17 cellular contexts compared by ENCODE assay signal in the genomic region with DNA sequence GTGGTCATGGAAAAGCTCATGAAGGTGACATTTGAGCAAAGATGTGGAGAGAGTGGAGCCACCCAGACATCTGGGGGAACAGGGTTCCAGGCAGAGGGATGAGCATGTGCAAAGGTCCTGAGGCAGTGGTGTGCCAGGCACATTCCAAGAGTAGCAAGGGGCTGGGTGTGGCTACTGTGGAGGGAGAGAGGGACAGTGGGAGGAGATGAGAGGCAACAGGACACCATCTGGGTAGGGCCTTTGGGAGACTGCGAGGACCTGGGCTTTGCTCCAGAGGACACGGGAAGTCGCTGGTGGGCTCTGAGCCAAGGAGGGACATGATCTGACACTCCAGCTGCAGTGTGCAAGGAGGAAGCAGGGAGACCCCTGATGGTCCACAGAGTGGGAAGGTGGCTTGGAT. TPM values are rescaled to one million over a fixed set of nuclear protein-coding genes. Genes with fewer than 3 reads are reported as not detected.
DNase-seq lines count a peak whose midpoint lies in the region; ATAC-seq and TF ChIP-seq lines count a peak whose summit lies in the region.
"Had no signal": no experiment of that assay in that cellular context is flagged by ENCODE, and none has a peak within 500 bp of the region (broad histone marks: within the 10 kb centered on the region; RNA-seq: fewer than 3 reads in every experiment).

No MANE protein-coding gene starts in this region.

- H3K4me1 Mint-ChIP-seq in activated CD4-positive, alpha-beta T cell treated with anti-CD3 and anti-CD28 coated beads, Interleukin-2, amount 10 ng/mL, durations not matched to agents 7 days and 5 days: peaks cover 32% of the 10 kb centered on the region
- H3K4me1 Mint-ChIP-seq: B cell, mesothelial cell of epicardium had no signal

- POLR2A ChIA-PET in HEK293 (lab: Yijun Ruan, JAX): interaction anchor here (0.6 kb wide), 1 partner anchor 38 kb away, joined by 3 read pairs; no protein-coding TSS in a partner anchor
- POLR2A ChIA-PET in activated CD4-positive, alpha-beta T cell treated with anti-CD3 and anti-CD28 coated beads, Interleukin-2, amount 10 ng/mL, durations not matched to agents 7 days and 5 days (lab: Charles Lee): no interaction called here

- H3K9me3 ChIP-seq in HEK293 (ENCODE audit: control insufficient read depth, insufficient read depth, low read depth, low read length) (no peaks in the 10 kb centered on the region), adrenal gland (replicated peaks in 1 of 3) (no peaks in the 10 kb centered on the region), right atrium auricular region (no peaks in the 10 kb centered on the region)

- H3K27ac ChIP-seq in HEK293 (ENCODE audit: extremely low read depth, low read depth, low read length) (no peak overlapping the region), adrenal gland (peak overlapping the region in 2 of 5 donors; percentile 56 to 69), right atrium auricular region (peak overlapping the region; percentile 40 to 76), skin epidermis (peak overlapping the region in 14 of 21 experiments; percentile 17 to 81 (median 50))

- H3K27me3 Mint-ChIP-seq in activated CD4-positive, alpha-beta T cell treated with anti-CD3 and anti-CD28 coated beads, Interleukin-2, amount 10 ng/mL, durations not matched to agents 7 days and 5 days: no peaks in the 10 kb centered on the region
- H3K27me3 Mint-ChIP-seq: activated CD4-positive, alpha-beta memory T cell treated with anti-CD3 and anti-CD28 coated beads for 36 hours; activated T-cell treated with anti-CD3 and anti-CD28 coated beads, Interleukin-2, amount 50 U/mL, for 24 hours had no signal

- peak in 6 of 7 donors; percentile 33 to 78 (median 48) for DNase-seq in adrenal gland
- peak; percentile 66 for DNase-seq in right atrium auricular region (ENCODE audit: low spot score)
- no peak for DNase-seq in GF-D8 (lab: John Stamatoyannopoulos, UW)
- no peak for DNase-seq in activated CD4-positive, alpha-beta T cell treated with anti-CD3 and anti-CD28 coated beads, Interleukin-2, amount 10 ng/mL, durations not matched to agents 7 days and 5 days
- DNase-seq in activated CD4-positive, alpha-beta T cell treated with anti-CD3 and anti-CD28 coated beads for 4 hours: no peak
- DNase-seq: activated CD4-positive, alpha-beta memory T cell treated with anti-CD3 and anti-CD28 coated beads for 36 hours; activated T-cell treated with anti-CD3 and anti-CD28 coated beads, Interleukin-2, amount 50 U/mL, for 24 hours; DMS153; NCI-H2107; NCI-H748 treated with DMSO at 0.1 percent for 48 hours; stimulated activated CD4-positive, alpha-beta T cell treated with anti-CD3 and anti-CD28 coated beads, Interleukin-4, amount 100 ng/mL, for 1 hour had no signal

- H3K36me3 ChIP-seq in HEK293 (ENCODE audit: control insufficient read depth in 2 of 2, insufficient read depth in 1 of 2, low read length in 2 of 2): no peaks in the 10 kb centered on the region
- no peaks in the 10 kb centered on the region for H3K36me3 ChIP-seq in adrenal gland (replicated peaks in 1 of 2)
- no peaks in the 10 kb centered on the region for H3K36me3 ChIP-seq in right atrium auricular region

- H3K4me3 ChIP-seq in HEK293 (ENCODE audit: low read depth, low read length) (no peak overlapping the region), adrenal gland (no peak overlapping the region), right atrium auricular region (no peak overlapping the region), skin epidermis (no peak overlapping the region)

- whole genome bisulfite sequencing in adrenal gland, 4 donors: 31 to 48% (median 36%) methylated on average over 3 of the region's 3 CpGs

- no peak for ATAC-seq in HG02973 (IDR thresholded peaks at IDR 0.05; ENCODE audit: unreplicated experiment)
- ATAC-seq: Panc1 had no signal

- no peak overlapping the region for H3K4me3 Mint-ChIP-seq in activated CD4-positive, alpha-beta T cell treated with anti-CD3 and anti-CD28 coated beads, Interleukin-2, amount 10 ng/mL, durations not matched to agents 7 days and 5 days
- H3K4me3 Mint-ChIP-seq: activated CD4-positive, alpha-beta memory T cell treated with anti-CD3 and anti-CD28 coated beads for 36 hours; activated T-cell treated with anti-CD3 and anti-CD28 coated beads, Interleukin-2, amount 50 U/mL, for 24 hours; B cell; mesothelial cell of epicardium had no signal

- CTCF ChIA-PET in HEK293 (lab: Yijun Ruan, JAX): no interaction called here
- CTCF ChIA-PET in activated CD4-positive, alpha-beta T cell treated with anti-CD3 and anti-CD28 coated beads, Interleukin-2, amount 10 ng/mL, durations not matched to agents 7 days and 5 days (lab: Charles Lee): no interaction called here

- peaks cover 13% of the 10 kb centered on the region for H3K9me3 Mint-ChIP-seq in activated CD4-positive, alpha-beta T cell treated with anti-CD3 and anti-CD28 coated beads, Interleukin-2, amount 10 ng/mL, durations not matched to agents 7 days and 5 days
- H3K9me3 Mint-ChIP-seq: activated T-cell treated with anti-CD3 and anti-CD28 coated beads, Interleukin-2, amount 50 U/mL, for 24 hours had no signal

- H3K4me1 ChIP-seq in HEK293 (ENCODE audit: control insufficient read depth, insufficient read depth, low read length) (no peaks in the 10 kb centered on the region), adrenal gland (replicated peaks in 1 of 2) (peaks cover 0 to 30% of the 10 kb centered on the region in 2 donors), right atrium auricular region (peaks cover 0 to 59% of the 10 kb centered on the region in 2 donors)

- no peak overlapping the region for H3K27ac Mint-ChIP-seq in activated CD4-positive, alpha-beta T cell treated with anti-CD3 and anti-CD28 coated beads, Interleukin-2, amount 10 ng/mL, durations not matched to agents 7 days and 5 days
- H3K27ac Mint-ChIP-seq: activated CD4-positive, alpha-beta memory T cell treated with anti-CD3 and anti-CD28 coated beads for 36 hours; activated T-cell treated with anti-CD3 and anti-CD28 coated beads, Interleukin-2, amount 50 U/mL, for 24 hours; B cell; mesothelial cell of epicardium had no signal

- peaks cover 10% of the 10 kb centered on the region for H3K36me3 Mint-ChIP-seq in activated CD4-positive, alpha-beta T cell treated with anti-CD3 and anti-CD28 coated beads, Interleukin-2, amount 10 ng/mL, durations not matched to agents 7 days and 5 days (ENCODE audit: low read depth)
- H3K36me3 Mint-ChIP-seq: mesothelial cell of epicardium had no signal

- no peak for TF ChIP-seq POLR2A in adrenal gland (IDR thresholded peaks at IDR 0.05)

- no peak for TF ChIP-seq CTCF in HEK293 (tag by site-specific recombination; IDR thresholded peaks at IDR 0.05)
- TF ChIP-seq CTCF in adrenal gland (IDR thresholded peaks at IDR 0.05): no peak
- TF ChIP-seq CTCF in right atrium auricular region (IDR thresholded peaks at IDR 0.05): no peak

- intact Hi-C loops in adrenal gland (cut with DNase I): no loop called here

- H3K27me3 ChIP-seq in adrenal gland: no peaks in the 10 kb centered on the region
- no peaks in the 10 kb centered on the region for H3K27me3 ChIP-seq in right atrium auricular region

TF ChIP-seq in HEK293, 187 proteins besides CTCF, POLR2A, EP300 and RAD21:
- TF ChIP-seq ZNF623 (tag by site-specific recombination; IDR thresholded peaks at IDR 0.05): peak; percentile 95
- TF ChIP-seq BCL11B (tag by site-specific recombination; IDR thresholded peaks at IDR 0.05; ENCODE audit: low read depth): no peak
- TF ChIP-seq ZBTB49 (tag by site-specific recombination; IDR thresholded peaks at IDR 0.05; ENCODE audit: low read depth): no peak
- TF ChIP-seq GFI1B (tag by site-specific recombination; IDR thresholded peaks at IDR 0.05): no peak
- TF ChIP-seq ZNF2 (tag by site-specific recombination; IDR thresholded peaks at IDR 0.05): no peak
- no peak for TF ChIP-seq ZFHX2 (tag by site-specific recombination; conservative IDR thresholded peaks at IDR 0.05)
- TF ChIP-seq, protein P1, sequence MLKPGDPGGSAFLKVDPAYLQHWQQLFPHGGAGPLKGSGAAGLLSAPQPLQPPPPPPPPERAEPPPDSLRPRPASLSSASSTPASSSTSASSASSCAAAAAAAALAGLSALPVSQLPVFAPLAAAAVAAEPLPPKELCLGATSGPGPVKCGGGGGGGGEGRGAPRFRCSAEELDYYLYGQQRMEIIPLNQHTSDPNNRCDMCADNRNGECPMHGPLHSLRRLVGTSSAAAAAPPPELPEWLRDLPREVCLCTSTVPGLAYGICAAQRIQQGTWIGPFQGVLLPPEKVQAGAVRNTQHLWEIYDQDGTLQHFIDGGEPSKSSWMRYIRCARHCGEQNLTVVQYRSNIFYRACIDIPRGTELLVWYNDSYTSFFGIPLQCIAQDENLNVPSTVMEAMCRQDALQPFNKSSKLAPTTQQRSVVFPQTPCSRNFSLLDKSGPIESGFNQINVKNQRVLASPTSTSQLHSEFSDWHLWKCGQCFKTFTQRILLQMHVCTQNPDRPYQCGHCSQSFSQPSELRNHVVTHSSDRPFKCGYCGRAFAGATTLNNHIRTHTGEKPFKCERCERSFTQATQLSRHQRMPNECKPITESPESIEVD (tag by site-specific recombination; IDR thresholded peaks at IDR 0.05): no peak

RNA-seq across cellular contexts. Expression of gene MED9, which starts 56.8 kb away (rescaled TPM):
- total RNA-seq in adrenal gland (10 to 100 TPM in 7 of 8 donors, 1 to 10 TPM in 1; 8.2 to 41.2 (median 19.9) TPM), right atrium auricular region (10 to 100 TPM; 36.7 to 41.0 TPM)
- polyA plus RNA-seq in adrenal gland: 10 to 100 TPM; 12.3 to 14.9 (median 14.7) TPM
- 10 to 100 TPM; 14.3 to 14.6 TPM for total RNA-seq in activated CD4-positive, alpha-beta T cell treated with anti-CD3 and anti-CD28 coated beads, Interleukin-2, amount 10 ng/mL, durations not matched to agents 7 days and 5 days

Comparison
In these comparisons a context has a peak if more than half of its experiments do, and no peak if none do; other contexts are left out.
1. DNase-seq: peak in adrenal gland (6 of 7) and right atrium auricular region (single experiment); none in GF-D8 (single experiment), activated CD4-positive, alpha-beta T cell treated with anti-CD3 and anti-CD28 coated beads, Interleukin-2, amount 10 ng/mL, durations not matched to agents 7 days and 5 days (single experiment) and activated CD4-positive, alpha-beta T cell treated with anti-CD3 and anti-CD28 coated beads for 4 hours (0 of 2).